ENCODE assay signal across 18 cellular contexts in the genomic region with DNA sequence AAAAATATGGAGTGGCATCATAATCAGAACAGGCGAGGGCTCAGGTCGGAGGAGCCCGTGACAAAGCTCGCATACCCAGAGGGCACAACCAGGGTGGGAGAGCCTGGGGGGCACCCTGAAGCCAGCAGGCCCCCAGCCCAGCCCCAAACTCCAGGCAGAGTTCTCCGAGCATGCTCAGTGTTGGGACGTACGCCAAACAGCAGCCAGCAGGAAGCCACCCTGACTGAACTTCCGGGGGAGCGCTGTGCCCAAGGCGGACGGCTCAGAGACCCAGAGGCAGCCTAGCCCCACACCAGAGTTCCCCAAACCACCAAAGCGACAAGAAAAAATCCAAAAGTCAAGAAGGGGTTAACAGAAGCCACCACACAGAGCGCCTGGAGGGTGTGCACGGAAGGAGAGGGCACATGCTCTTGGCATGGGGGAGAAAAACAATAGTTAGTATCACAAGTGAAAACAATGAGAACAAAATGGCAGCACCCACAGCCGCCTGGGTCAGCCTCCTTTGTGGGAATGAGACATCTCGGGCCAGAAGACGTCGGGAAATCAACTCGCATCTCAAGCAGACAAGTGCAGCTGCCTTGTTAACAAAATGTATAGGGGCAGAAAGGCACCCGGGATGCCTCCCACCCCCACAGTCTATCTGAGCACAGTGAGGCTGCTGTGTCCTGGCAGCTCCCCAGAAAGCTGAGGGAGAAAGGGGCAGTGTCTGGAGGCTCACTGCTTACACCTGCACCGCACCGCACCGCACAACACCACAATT. TPM values are rescaled to one million over a fixed set of nuclear protein-coding genes. Genes with fewer than 3 reads are reported as not detected.
DNase-seq lines count a peak whose midpoint lies in the region; ATAC-seq and TF ChIP-seq lines count a peak whose summit lies in the region.
"Had no signal": no experiment of that assay in that cellular context is flagged by ENCODE, and none has a peak within 500 bp of the region (broad histone marks: within the 10 kb centered on the region; RNA-seq: fewer than 3 reads in every experiment).

No MANE protein-coding gene starts in this region.

- no peak for TF ChIP-seq CTCF in chondrocyte (IDR thresholded peaks at IDR 0.05)

- peak overlapping the region; percentile 55 to 62 for H3K4me3 Mint-ChIP-seq in activated T-cell treated with anti-CD3 and anti-CD28 coated beads, Interleukin-2, amount 50 U/mL, for 72 hours
- peak overlapping the region; percentile 31 for H3K4me3 Mint-ChIP-seq in T-helper 17 cell
- H3K4me3 Mint-ChIP-seq in chondrocyte (ENCODE audit: unreplicated experiment) = no peak overlapping the region
- H3K4me3 Mint-ChIP-seq: central memory CD8-positive, alpha-beta T cell had no signal

- peak; percentile 42 to 49 for ATAC-seq in activated T-cell treated with anti-CD3 and anti-CD28 coated beads, Interleukin-2, amount 50 U/mL, for 72 hours (replicated peaks in 1 of 2)
- ATAC-seq in T-helper 17 cell = peak; percentile 64
- ATAC-seq: foreskin keratinocyte; left lung; stimulated activated naive B cell treated with anti-CD40 and anti-IgM and Interleukin-4, amounts not matched to agents 10 μg/mL and 1 μg/mL and 100 μg/mL, for 72 hours had no signal

- peaks cover 6 to 14% of the 10 kb centered on the region in 2 donors for H3K36me3 Mint-ChIP-seq in activated T-cell treated with anti-CD3 and anti-CD28 coated beads, Interleukin-2, amount 50 U/mL, for 72 hours (ENCODE audit: insufficient read depth in 2 of 2)
- H3K36me3 Mint-ChIP-seq in T-helper 17 cell (ENCODE audit: low read depth) = peaks cover 2% of the 10 kb centered on the region
- H3K36me3 Mint-ChIP-seq in chondrocyte (ENCODE audit: low read depth) = peaks cover 36% of the 10 kb centered on the region

- H3K27ac Mint-ChIP-seq in activated T-cell treated with anti-CD3 and anti-CD28 coated beads, Interleukin-2, amount 50 U/mL, for 72 hours = peak overlapping the region; percentile 79
- peak overlapping the region; percentile 72 for H3K27ac Mint-ChIP-seq in T-helper 17 cell
- H3K27ac Mint-ChIP-seq in chondrocyte (ENCODE audit: unreplicated experiment) = no peak overlapping the region
- H3K27ac Mint-ChIP-seq: stimulated activated naive B cell treated with anti-CD40 and anti-IgM and Interleukin-4, amounts not matched to agents 10 μg/mL and 1 μg/mL and 100 μg/mL, for 72 hours had no signal

- DNase-seq in activated T-cell treated with anti-CD3 and anti-CD28 coated beads, Interleukin-2, amount 50 U/mL, for 72 hours = no peak
- no peak for DNase-seq in activated T-cell treated with anti-CD3 and anti-CD28 coated beads, Interleukin-2, amount 50 U/mL, for 48 hours
- DNase-seq in T-helper 17 cell (no peak), chondrocyte (ENCODE audit: low spot score) (peak; percentile 75), substantia nigra (lab: John Stamatoyannopoulos, UW) (peak in 1 of 49 donors; percentile 12), H4 (ENCODE audit: low spot score) (no peak), NCI-H2029 (lab: John Stamatoyannopoulos, UW) (no peak), NOMO-1 (lab: John Stamatoyannopoulos, UW; ENCODE audit: unreplicated experiment in 2 of 2) (no peak)
- DNase-seq: DMS 273 treated with DMSO at 0.1 percent for 48 hours; foreskin keratinocyte; KBM-7; NCI-H345; SHP77 treated with DMSO at 0.1 percent for 48 hours; small intestine; stimulated activated naive B cell treated with anti-CD40 and anti-IgM and Interleukin-4, amounts not matched to agents 10 μg/mL and 1 μg/mL and 100 μg/mL, for 72 hours had no signal

- no peaks in the 10 kb centered on the region for H3K9me3 ChIP-seq in T-helper 17 cell (ENCODE audit: control insufficient read depth, low read length, poor library complexity, severe bottlenecking)
- H3K9me3 ChIP-seq: left lung had no signal

- H3K27me3 Mint-ChIP-seq in activated T-cell treated with anti-CD3 and anti-CD28 coated beads, Interleukin-2, amount 50 U/mL, for 72 hours (ENCODE audit: low read depth) = no peaks in the 10 kb centered on the region
- no peaks in the 10 kb centered on the region for H3K27me3 Mint-ChIP-seq in T-helper 17 cell
- no peaks in the 10 kb centered on the region for H3K27me3 Mint-ChIP-seq in chondrocyte (ENCODE audit: low read depth)
- H3K27me3 Mint-ChIP-seq: central memory CD8-positive, alpha-beta T cell; stimulated activated naive B cell treated with anti-CD40 and anti-IgM and Interleukin-4, amounts not matched to agents 10 μg/mL and 1 μg/mL and 100 μg/mL, for 72 hours had no signal

- no peaks in the 10 kb centered on the region for H3K4me1 Mint-ChIP-seq in activated T-cell treated with anti-CD3 and anti-CD28 coated beads, Interleukin-2, amount 50 U/mL, for 72 hours (ENCODE audit: low read depth)
- H3K4me1 Mint-ChIP-seq in T-helper 17 cell = no peaks in the 10 kb centered on the region
- H3K4me1 Mint-ChIP-seq in chondrocyte (ENCODE audit: low read depth) = no peaks in the 10 kb centered on the region
- H3K4me1 Mint-ChIP-seq: central memory CD8-positive, alpha-beta T cell had no signal

- no peaks in the 10 kb centered on the region for H3K9me3 Mint-ChIP-seq in activated T-cell treated with anti-CD3 and anti-CD28 coated beads, Interleukin-2, amount 50 U/mL, for 72 hours
- no peaks in the 10 kb centered on the region for H3K9me3 Mint-ChIP-seq in chondrocyte (ENCODE audit: low read depth)
- H3K9me3 Mint-ChIP-seq: central memory CD8-positive, alpha-beta T cell; stimulated activated naive B cell treated with anti-CD40 and anti-IgM and Interleukin-4, amounts not matched to agents 10 μg/mL and 1 μg/mL and 100 μg/mL, for 72 hours had no signal

- H3K27ac ChIP-seq in substantia nigra (ENCODE audit: low read depth, low read length, poor library complexity, severe bottlenecking) = peak overlapping the region; percentile 0
- H3K27ac ChIP-seq: foreskin keratinocyte, left lung, parathyroid adenoma had no signal

RNA-seq across cellular contexts. Expression of a gene that starts 11.9 kb away (rescaled TPM):
- total RNA-seq in activated T-cell treated with anti-CD3 and anti-CD28 coated beads, Interleukin-2, amount 50 U/mL, for 72 hours = 10 to 100 TPM; 66.7 to 77.8 TPM
- total RNA-seq in T-helper 17 cell = 10 to 100 TPM; 80.7 to 85.3 TPM
- total RNA-seq in chondrocyte = 129 to 180 TPM (median 131 TPM) in 3 replicates
- 51.4 and 51.5 TPM in 2 replicates for total RNA-seq in H4 (2014; rRNA removed; shearing (Covaris generic))

RNA-seq across cellular contexts. Expression of a gene that starts 12.7 kb away (rescaled TPM):
- total RNA-seq in activated T-cell treated with anti-CD3 and anti-CD28 coated beads, Interleukin-2, amount 50 U/mL, for 72 hours = 10 to 100 TPM in 1 of 2 donors, 1 to 10 TPM in 1; 9.1 to 10.3 TPM
- total RNA-seq in T-helper 17 cell = under 1 TPM in 1 of 2 donors, not detected in 1; 0.68 TPM
- total RNA-seq in chondrocyte = not detected in 3 replicates
- total RNA-seq in H4 (2014; rRNA removed; shearing (Covaris generic)) = not detected in 2 replicates
- total RNA-seq: foreskin keratinocyte had no signal

RNA-seq across cellular contexts. Expression of a gene that starts 17.1 kb away (rescaled TPM):
- total RNA-seq in activated T-cell treated with anti-CD3 and anti-CD28 coated beads, Interleukin-2, amount 50 U/mL, for 72 hours = 10 to 100 TPM in 1 of 2 donors, 1 to 10 TPM in 1; 9.5 to 10.6 TPM
- total RNA-seq in T-helper 17 cell = under 1 TPM; 0.55 to 0.96 TPM
- not detected in 3 replicates for total RNA-seq in chondrocyte
- total RNA-seq in H4 (2014; rRNA removed; shearing (Covaris generic)) = 0.14 TPM in 1 of 2 replicates, not detected in the other

RNA-seq across cellular contexts. Expression of a gene that starts 19.4 kb away (rescaled TPM):
- total RNA-seq in activated T-cell treated with anti-CD3 and anti-CD28 coated beads, Interleukin-2, amount 50 U/mL, for 72 hours = 100 to 1,000 TPM; 138 to 144 TPM
- total RNA-seq in T-helper 17 cell = 10 to 100 TPM; 80.4 to 89.2 TPM
- 62.1 to 77.6 TPM (median 63.0 TPM) in 3 replicates for total RNA-seq in chondrocyte
- total RNA-seq in H4 (2014; rRNA removed; shearing (Covaris generic)) = 37.3 and 39.7 TPM in 2 replicates

RNA-seq across cellular contexts. Expression of a gene that starts 49.3 kb away (rescaled TPM):
- total RNA-seq in activated T-cell treated with anti-CD3 and anti-CD28 coated beads, Interleukin-2, amount 50 U/mL, for 72 hours = 1 to 10 TPM; 1.4 to 1.5 TPM
- 1 to 10 TPM; 1.3 to 2.1 TPM for total RNA-seq in T-helper 17 cell
- 0.12 TPM in 1 of 3 replicates, not detected in the others for total RNA-seq in chondrocyte
- not detected in 2 replicates for total RNA-seq in H4 (2014; rRNA removed; shearing (Covaris generic))
